In the genomic region with DNA sequence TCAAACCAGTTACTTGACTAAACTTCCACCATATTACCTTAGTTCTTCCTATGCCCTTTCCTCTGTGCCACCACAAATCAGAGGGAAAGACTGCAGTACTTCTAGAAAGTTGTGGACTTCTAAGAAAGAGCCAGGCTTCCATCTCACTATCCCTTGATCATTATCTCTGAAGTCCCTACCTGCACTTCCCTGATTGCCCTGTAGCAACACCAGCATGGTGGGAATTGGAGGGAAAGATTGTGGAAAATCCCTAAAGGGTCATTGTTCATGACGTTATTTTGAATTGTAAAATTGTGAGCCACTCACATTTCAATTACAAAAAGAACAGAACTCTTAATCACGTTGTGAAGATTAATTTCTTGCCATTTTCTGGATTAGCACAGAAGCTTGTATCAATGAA, we compare ENCODE assay signal across 1 cellular context.
TF ChIP-seq lines count a peak whose summit lies in the region.

No MANE protein-coding gene starts in this region.

TF ChIP-seq in GM23338, 12 proteins besides CTCF, POLR2A, EP300 and RAD21 (continued from another document):
- TF ChIP-seq, protein P1, sequence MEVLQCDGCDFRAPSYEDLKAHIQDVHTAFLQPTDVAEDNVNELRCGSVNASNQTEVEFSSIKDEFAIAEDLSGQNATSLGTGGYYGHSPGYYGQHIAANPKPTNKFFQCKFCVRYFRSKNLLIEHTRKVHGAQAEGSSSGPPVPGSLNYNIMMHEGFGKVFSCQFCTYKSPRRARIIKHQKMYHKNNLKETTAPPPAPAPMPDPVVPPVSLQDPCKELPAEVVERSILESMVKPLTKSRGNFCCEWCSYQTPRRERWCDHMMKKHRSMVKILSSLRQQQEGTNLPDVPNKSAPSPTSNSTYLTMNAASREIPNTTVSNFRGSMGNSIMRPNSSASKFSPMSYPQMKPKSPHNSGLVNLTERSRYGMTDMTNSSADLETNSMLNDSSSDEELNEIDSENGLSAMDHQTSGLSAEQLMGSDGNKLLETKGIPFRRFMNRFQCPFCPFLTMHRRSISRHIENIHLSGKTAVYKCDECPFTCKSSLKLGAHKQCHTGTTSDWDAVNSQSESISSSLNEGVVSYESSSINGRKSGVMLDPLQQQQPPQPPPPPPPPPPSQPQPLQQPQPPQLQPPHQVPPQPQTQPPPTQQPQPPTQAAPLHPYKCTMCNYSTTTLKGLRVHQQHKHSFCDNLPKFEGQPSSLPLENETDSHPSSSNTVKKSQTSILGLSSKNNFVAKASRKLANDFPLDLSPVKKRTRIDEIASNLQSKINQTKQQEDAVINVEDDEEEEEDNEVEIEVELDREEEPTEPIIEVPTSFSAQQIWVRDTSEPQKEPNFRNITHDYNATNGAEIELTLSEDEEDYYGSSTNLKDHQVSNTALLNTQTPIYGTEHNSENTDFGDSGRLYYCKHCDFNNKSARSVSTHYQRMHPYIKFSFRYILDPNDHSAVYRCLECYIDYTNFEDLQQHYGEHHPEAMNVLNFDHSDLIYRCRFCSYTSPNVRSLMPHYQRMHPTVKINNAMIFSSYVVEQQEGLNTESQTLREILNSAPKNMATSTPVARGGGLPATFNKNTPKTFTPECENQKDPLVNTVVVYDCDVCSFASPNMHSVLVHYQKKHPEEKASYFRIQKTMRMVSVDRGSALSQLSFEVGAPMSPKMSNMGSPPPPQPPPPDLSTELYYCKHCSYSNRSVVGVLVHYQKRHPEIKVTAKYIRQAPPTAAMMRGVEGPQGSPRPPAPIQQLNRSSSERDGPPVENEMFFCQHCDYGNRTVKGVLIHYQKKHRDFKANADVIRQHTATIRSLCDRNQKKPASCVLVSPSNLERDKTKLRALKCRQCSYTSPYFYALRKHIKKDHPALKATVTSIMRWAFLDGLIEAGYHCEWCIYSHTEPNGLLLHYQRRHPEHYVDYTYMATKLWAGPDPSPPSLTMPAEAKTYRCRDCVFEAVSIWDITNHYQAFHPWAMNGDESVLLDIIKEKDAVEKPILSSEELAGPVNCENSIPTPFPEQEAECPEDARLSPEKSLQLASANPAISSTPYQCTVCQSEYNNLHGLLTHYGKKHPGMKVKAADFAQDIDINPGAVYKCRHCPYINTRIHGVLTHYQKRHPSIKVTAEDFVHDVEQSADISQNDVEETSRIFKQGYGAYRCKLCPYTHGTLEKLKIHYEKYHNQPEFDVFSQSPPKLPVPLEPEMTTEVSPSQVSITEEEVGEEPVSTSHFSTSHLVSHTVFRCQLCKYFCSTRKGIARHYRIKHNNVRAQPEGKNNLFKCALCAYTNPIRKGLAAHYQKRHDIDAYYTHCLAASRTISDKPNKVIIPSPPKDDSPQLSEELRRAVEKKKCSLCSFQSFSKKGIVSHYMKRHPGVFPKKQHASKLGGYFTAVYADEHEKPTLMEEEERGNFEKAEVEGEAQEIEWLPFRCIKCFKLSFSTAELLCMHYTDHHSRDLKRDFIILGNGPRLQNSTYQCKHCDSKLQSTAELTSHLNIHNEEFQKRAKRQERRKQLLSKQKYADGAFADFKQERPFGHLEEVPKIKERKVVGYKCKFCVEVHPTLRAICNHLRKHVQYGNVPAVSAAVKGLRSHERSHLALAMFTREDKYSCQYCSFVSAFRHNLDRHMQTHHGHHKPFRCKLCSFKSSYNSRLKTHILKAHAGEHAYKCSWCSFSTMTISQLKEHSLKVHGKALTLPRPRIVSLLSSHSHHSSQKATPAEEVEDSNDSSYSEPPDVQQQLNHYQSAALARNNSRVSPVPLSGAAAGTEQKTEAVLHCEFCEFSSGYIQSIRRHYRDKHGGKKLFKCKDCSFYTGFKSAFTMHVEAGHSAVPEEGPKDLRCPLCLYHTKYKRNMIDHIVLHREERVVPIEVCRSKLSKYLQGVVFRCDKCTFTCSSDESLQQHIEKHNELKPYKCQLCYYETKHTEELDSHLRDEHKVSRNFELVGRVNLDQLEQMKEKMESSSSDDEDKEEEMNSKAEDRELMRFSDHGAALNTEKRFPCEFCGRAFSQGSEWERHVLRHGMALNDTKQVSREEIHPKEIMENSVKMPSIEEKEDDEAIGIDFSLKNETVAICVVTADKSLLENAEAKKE (CRISPR knock-in tag; IDR thresholded peaks at IDR 0.05): no peak
- no peak for TF ChIP-seq EZH2phosphoT487 (IDR thresholded peaks at IDR 0.05; ENCODE audit: unreplicated experiment)
- no peak for TF ChIP-seq EZH2 (IDR thresholded peaks at IDR 0.05; ENCODE audit: low read depth, unreplicated experiment)
- no peak for TF ChIP-seq NANOG (IDR thresholded peaks at IDR 0.05; ENCODE audit: borderline replicate concordance)
